ENCODE assay signal across 18 cellular contexts in genomic region chr9:124297915-124298645, GRCh38. TPM values are rescaled to one million over a fixed set of nuclear protein-coding genes. Genes with fewer than 3 reads are reported as not detected.
DNase-seq lines count a peak whose midpoint lies in the region; ATAC-seq and TF ChIP-seq lines count a peak whose summit lies in the region.
"Had no signal": no experiment of that assay in that cellular context is flagged by ENCODE, and none has a peak within 500 bp of the region (broad histone marks: within the 10 kb centered on the region; RNA-seq: fewer than 3 reads in every experiment).

No MANE protein-coding gene starts in this region.

- CTCF ChIA-PET in Panc1 (lab: Charles Lee) (no interaction called here), HEK293T (lab: Yijun Ruan, JAX) (no interaction called here)

- no peak for TF ChIP-seq EP300 in esophagus muscularis mucosa (IDR thresholded peaks at IDR 0.05)
- no peak for TF ChIP-seq EP300 in sigmoid colon (IDR thresholded peaks at IDR 0.05)

- no peaks in the 10 kb centered on the region for H3K9me2 ChIP-seq in GM23338 (ENCODE audit: insufficient read depth)

- H3K36me3 Mint-ChIP-seq in GM23338 (ENCODE audit: low read depth), result no peaks in the 10 kb centered on the region; the same call in 2 of the 3 replicates
- H3K36me3 Mint-ChIP-seq: CD4-positive, CD25-positive, alpha-beta regulatory T cell had no signal

- H3K4me1 Mint-ChIP-seq in GM23338, result peaks cover 19% of the 10 kb centered on the region

- H3K4me2 ChIP-seq in GM23338, result no peak overlapping the region

- TF ChIP-seq CTCF in GM23338 (conservative IDR thresholded peaks at IDR 0.05; ENCODE audit: low read depth in 2 of 2), result no peak
- TF ChIP-seq CTCF in Panc1 (IDR thresholded peaks at IDR 0.05), result no peak
- TF ChIP-seq CTCF in esophagus muscularis mucosa (IDR thresholded peaks at IDR 0.05), result no peak
- no peak for TF ChIP-seq CTCF in sigmoid colon (IDR thresholded peaks at IDR 0.05)
- TF ChIP-seq CTCF in BE2C (IDR thresholded peaks at IDR 0.05; ENCODE audit: low read depth, low read length), result no peak

- H3K36me3 ChIP-seq in GM23338 (ENCODE audit: insufficient read depth) (no peaks in the 10 kb centered on the region), Panc1 (ENCODE audit: control insufficient read depth, insufficient read depth, low read length) (no peaks in the 10 kb centered on the region), esophagus muscularis mucosa (peaks cover 0 to 14% (median 6%) of the 10 kb centered on the region in 4 donors), sigmoid colon (peaks cover 0 to 12% (median 7%) of the 10 kb centered on the region in 4 donors), BE2C (no peaks in the 10 kb centered on the region)

- 76% methylated on average over 10 of the region's 14 CpGs for WGBS in esophagus muscularis mucosa
- 83 to 86% methylated on average over 14 of the region's 14 CpGs for WGBS in sigmoid colon, 2 donors

- no peak for DNase-seq in GM23338 (ENCODE audit: low spot score)
- no peak for DNase-seq in Panc1 (ENCODE audit: low read depth, low spot score)
- DNase-seq in esophagus muscularis mucosa (ENCODE audit: extremely low spot score), result no peak
- no peak for DNase-seq in sigmoid colon
- DNase-seq in BE2C, result no peak
- no peak for DNase-seq in HEK293T (ENCODE audit: extremely low spot score)
- DNase-seq: activated gamma-delta T cell treated with Interleukin-2 at 50 U/mL for 16 hours; CD4-positive, CD25-positive, alpha-beta regulatory T cell; DMS79; Karpas-422; NCI-H1694; NCI-H524 treated with DMSO at 0.1 percent for 48 hours; spleen; T-helper 1 cell had no signal

- no peak overlapping the region for H2AFZ ChIP-seq in GM23338

- no peak overlapping the region for H3K4me3 ChIP-seq in GM23338
- H3K4me3 ChIP-seq in Panc1 (ENCODE audit: low read depth in 2 of 2, low read length in 2 of 2), result no peak overlapping the region
- H3K4me3 ChIP-seq in esophagus muscularis mucosa, result no peak overlapping the region
- H3K4me3 ChIP-seq in sigmoid colon, result no peak overlapping the region
- no peak overlapping the region for H3K4me3 ChIP-seq in BE2C (ENCODE audit: low read depth, low read length)
- H3K4me3 ChIP-seq: lung, Peyer's patch, spleen had no signal

- no peak overlapping the region for H3K27ac Mint-ChIP-seq in GM23338

- intact Hi-C loops in Panc1 (cut with micrococcal nuclease; ENCODE audit: unreplicated experiment), result no loop called here
- intact Hi-C loops in esophagus muscularis mucosa (cut with DNase I), result loop anchor here (5.0 kb wide), 1 partner anchor 41 kb away; the partner anchor contains the start of gene NEK6
- intact Hi-C loops in sigmoid colon (cut with DNase I), result loop anchor here (10.0 kb wide), 1 partner anchor 173 kb away; no protein-coding TSS in a partner anchor

- H3K79me2 ChIP-seq in GM23338 (replicated peaks; ENCODE audit: insufficient read depth), result 0 out of 2 replicates have a peak, but pooled peaks cover 3% of the 10 kb centered on the region

- no peaks in the 10 kb centered on the region for H3K9me3 Mint-ChIP-seq in GM23338
- H3K9me3 Mint-ChIP-seq: CD4-positive, CD25-positive, alpha-beta regulatory T cell had no signal

- peak overlapping the region; percentile 63; the same call in 1 of the 2 replicates for H3K27ac ChIP-seq in GM23338 (ENCODE audit: low read depth)
- H3K27ac ChIP-seq in Panc1 (ENCODE audit: low read length), result peak overlapping the region; percentile 94
- peak overlapping the region; percentile 65 to 75 (median 74) for H3K27ac ChIP-seq in esophagus muscularis mucosa (replicated peaks in 1 of 4)
- H3K27ac ChIP-seq in sigmoid colon, result peak overlapping the region; percentile 55 to 78 (median 72)

- H3K27me3 Mint-ChIP-seq in GM23338 (ENCODE audit: insufficient read depth, low read depth, poor library complexity), result peaks cover 13% of the 10 kb centered on the region
- H3K27me3 Mint-ChIP-seq: CD4-positive, CD25-positive, alpha-beta regulatory T cell had no signal

- H3K4me1 ChIP-seq in GM23338 (ENCODE audit: insufficient read depth) (no peaks in the 10 kb centered on the region), Panc1 (ENCODE audit: control insufficient read depth, insufficient read depth, low read length) (peaks cover 93% of the 10 kb centered on the region), esophagus muscularis mucosa (peaks cover 50 to 79% (median 75%) of the 10 kb centered on the region in 4 donors), sigmoid colon (peaks cover 0 to 70% (median 58%) of the 10 kb centered on the region in 4 donors), BE2C (no peaks in the 10 kb centered on the region)

- in situ Hi-C loops in Panc1 (cut with HindIII; ENCODE audit: low pct_unique_long_range_greater_than_20kb, low sequenced_read_pairs), result no loop called here

- H3K9me3 ChIP-seq in Panc1 (ENCODE audit: control insufficient read depth, insufficient read depth, low read depth, low read length), result no peaks in the 10 kb centered on the region
- no peaks in the 10 kb centered on the region for H3K9me3 ChIP-seq in esophagus muscularis mucosa
- no peaks in the 10 kb centered on the region for H3K9me3 ChIP-seq in sigmoid colon
- no peaks in the 10 kb centered on the region for H3K9me3 ChIP-seq in BE2C
- H3K9me3 ChIP-seq: Peyer's patch, spleen had no signal

- no peak overlapping the region for H3K4me3 Mint-ChIP-seq in GM23338
- H3K4me3 Mint-ChIP-seq: CD4-positive, CD25-positive, alpha-beta regulatory T cell had no signal

- BruUV-seq in Panc1 (replicated peaks; lab: Mats Ljungman, UMichigan), result no TSS peak

- H4K20me1 ChIP-seq in GM23338 (replicated peaks; ENCODE audit: insufficient read depth), result no peaks in the 10 kb centered on the region; the same call in 1 of the 2 replicates

- POLR2A ChIA-PET in Panc1 (lab: Charles Lee) (no interaction called here), HEK293T (lab: Yijun Ruan, JAX) (interaction anchor here (1.0 kb wide), 1 partner anchor 8 kb away, joined by 3 read pairs; no protein-coding TSS in a partner anchor)

- ATAC-seq in GM23338 (no peak), Panc1 (no peak), GM21528 (IDR thresholded peaks at IDR 0.05; ENCODE audit: low FRiP score, unreplicated experiment) (no peak), GM19452 (IDR thresholded peaks at IDR 0.05; ENCODE audit: unreplicated experiment) (no peak)

- TF ChIP-seq POLR2A in esophagus muscularis mucosa (IDR thresholded peaks at IDR 0.05; ENCODE audit: low read depth), result no peak
- no peak for TF ChIP-seq POLR2A in sigmoid colon (IDR thresholded peaks at IDR 0.05)

- H3K27me3 ChIP-seq in GM23338 (ENCODE audit: insufficient read depth) (no peaks in the 10 kb centered on the region), Panc1 (ENCODE audit: control insufficient read depth, insufficient read depth, low read length) (no peaks in the 10 kb centered on the region), esophagus muscularis mucosa (no peaks in the 10 kb centered on the region), sigmoid colon (no peaks in the 10 kb centered on the region), BE2C (no peaks in the 10 kb centered on the region)
- H3K27me3 ChIP-seq: Peyer's patch, spleen had no signal

- H3F3A ChIP-seq in GM23338 (replicated peaks; ENCODE audit: low read depth), result no peaks in the 10 kb centered on the region

TF ChIP-seq in GM23338, 12 proteins besides CTCF, POLR2A, EP300 and RAD21 (continues in another document):
- TF ChIP-seq EZH2 (IDR thresholded peaks at IDR 0.05; ENCODE audit: low read depth, unreplicated experiment) (no peak), CREB1 (CRISPR knock-in tag; IDR thresholded peaks at IDR 0.05; ENCODE audit: low read depth) (no peak), EZH2phosphoT487 (IDR thresholded peaks at IDR 0.05; ENCODE audit: unreplicated experiment) (no peak), POLR2AphosphoS5 (IDR thresholded peaks at IDR 0.05; ENCODE audit: low read depth) (no peak), ZNF114 (CRISPR knock-in tag; IDR thresholded peaks at IDR 0.05) (no peak), ZNF331 (CRISPR knock-in tag; IDR thresholded peaks at IDR 0.05; ENCODE audit: low read depth) (no peak), ETS1 (IDR thresholded peaks at IDR 0.05) (no peak)

TF ChIP-seq in HEK293T, 16 proteins besides CTCF, POLR2A, EP300 and RAD21:
- no peak for TF ChIP-seq ZNF384 (IDR thresholded peaks at IDR 0.05)

RNA-seq across cellular contexts. Expression of gene NEK6, which starts 40.3 kb away (rescaled TPM):
- total RNA-seq in GM23338 (2014; rRNA removed; shearing (Covaris generic)), result 10.4 and 11.2 TPM in 2 replicates
- polyA plus RNA-seq in GM23338 (2016; fragmentation: Nextera tagmentation; extraction: Ambion mirVana) (6.5 and 8.1 TPM in 2 replicates), sigmoid colon (10 to 100 TPM; 13.8 to 36.2 (median 24.7) TPM)
- total RNA-seq in Panc1 (2021; ENCODE audit: unreplicated experiment) (56.3 TPM), esophagus muscularis mucosa (10 to 100 TPM; 14.1 to 21.9 (median 15.1) TPM), sigmoid colon (10 to 100 TPM in 2 of 4 donors, 1 to 10 TPM in 2; 8.2 to 24.1 (median 14.2) TPM)
- polyA plus RNA-seq in Panc1 (2012; ENCODE audit: insufficient read length), result 74.0 TPM
- 0.46 TPM for polyA plus RNA-seq in BE2C (2012; ENCODE audit: insufficient read depth, insufficient read length, low read depth)
